Comparison of ENCODE assay signal across 26 cellular contexts in genomic region chr1:228744356-228744755, GRCh38.
"Had no signal": no experiment of that assay in that cellular context is flagged by ENCODE, and none has a peak within 500 bp of the region (broad histone marks: within the 10 kb centered on the region; RNA-seq: fewer than 3 reads in every experiment).

No MANE protein-coding gene starts in this region.

- H3K27me3 ChIP-seq: colonic mucosa, esophagus squamous epithelium, gastrocnemius medialis, heart left ventricle, hepatocyte, left lung had no signal

- H3K27ac ChIP-seq: colonic mucosa, epithelial cell of prostate, esophagus squamous epithelium, heart left ventricle, left lung, lower lobe of right lung had no signal

- ATAC-seq: effector memory CD8-positive, alpha-beta T cell; esophagus mucosa; heart left ventricle; left lung; left ventricle myocardium superior; lower lobe of right lung; mucosa of descending colon; naive thymus-derived CD8-positive, alpha-beta T cell had no signal

- H3K9me3 ChIP-seq: colonic mucosa, esophagus squamous epithelium, gastrocnemius medialis, heart left ventricle, left lung, lower lobe of right lung, mucosa of descending colon had no signal

- H3K4me3 ChIP-seq: colonic mucosa, esophagus squamous epithelium, gastrocnemius medialis, heart left ventricle, hepatocyte, left lung, lower lobe of right lung, mucosa of descending colon had no signal

- H2AFZ ChIP-seq: hepatocyte had no signal

- H3K4me2 ChIP-seq: hepatocyte had no signal

- H3K4me1 ChIP-seq: colonic mucosa had no signal

- H3K36me3 ChIP-seq: colonic mucosa had no signal

- DNase-seq: colonic mucosa; cortex of kidney; effector CD8-positive, alpha-beta T cell; effector memory CD8-positive, alpha-beta T cell; endodermal cell; erythroblast; esophagus squamous epithelium; foreskin fibroblast; foreskin melanocyte; heart left ventricle; hypothalamus; immature natural killer cell; islet precursor cell; kidney; kidney glomerular epithelial cell; left lung; left ventricle myocardium superior; lower lobe of right lung; mesenchymal stem cell; mucosa of descending colon; naive B cell; naive thymus-derived CD8-positive, alpha-beta T cell had no signal
